In genomic region chr1:26125382-26125781, GRCh38 we compare ENCODE assay signal across 18 cellular contexts. TPM values are rescaled to one million over a fixed set of nuclear protein-coding genes. Genes with fewer than 3 reads are reported as not detected.
DNase-seq lines count a peak whose midpoint lies in the region; ATAC-seq, FAIRE-seq and TF ChIP-seq lines count a peak whose summit lies in the region.
"Had no signal": no experiment of that assay in that cellular context is flagged by ENCODE, and none has a peak within 500 bp of the region (broad histone marks: within the 10 kb centered on the region; RNA-seq: fewer than 3 reads in every experiment).

No MANE protein-coding gene starts in this region.

- H3K4me3 ChIP-seq in OCI-LY7 (ENCODE audit: low read depth, low read length, poor library complexity, severe bottlenecking), result no peak overlapping the region
- H3K4me3 ChIP-seq in K562, result no peak overlapping the region
- H3K4me3 ChIP-seq in stomach, result no peak overlapping the region
- H3K4me3 ChIP-seq: skin epidermis, upper lobe of left lung had no signal

- peak overlapping the region; percentile 86 for H3K27ac Mint-ChIP-seq in activated T-cell treated with anti-CD3 and anti-CD28 coated beads, Interleukin-2, amount 50 U/mL, for 72 hours

- no TSS peak for BruUV-seq in OCI-LY7 (replicated peaks; lab: Mats Ljungman, UMichigan)
- no TSS peak for BruUV-seq in K562 (replicated peaks; lab: Mats Ljungman, UMichigan)

- no peak for TF ChIP-seq RAD21 in K562 (CRISPR knock-in tag; conservative IDR thresholded peaks at IDR 0.05 in 1 of 2, IDR thresholded peaks at IDR 0.05 in 1 of 2)

- no peak for FAIRE-seq in K562 (lab: Jason Lieb, UNC)
- FAIRE-seq: bronchial epithelial cell had no signal

- POLR2A ChIA-PET in OCI-LY7 (lab: Charles Lee) (interaction anchor here (0.7 to 3.3 kb wide), 3 partner anchors 10 to 545 kb away, joined by 3 to 12 read pairs (median 9); no protein-coding TSS in a partner anchor), K562 (lab: Yijun Ruan, JAX) (interaction anchor here (1.1 to 13.3 kb wide), 12 partner anchors 13 to 347 kb away, joined by 3 to 237 read pairs (median 5); partner anchors contain the start of genes CEP85, HMGN2, PDIK1L and ZNF593)

- no peak for ATAC-seq in activated T-cell treated with anti-CD3 and anti-CD28 coated beads, Interleukin-2, amount 50 U/mL, for 72 hours (replicated peaks in 1 of 2)
- no peak for ATAC-seq in activated T-cell treated with anti-CD3 and anti-CD28 coated beads, Interleukin-2, amount 50 U/mL, for 4 hours
- ATAC-seq in K562, result no peak

- H3K4me3 Mint-ChIP-seq in activated T-cell treated with anti-CD3 and anti-CD28 coated beads, Interleukin-2, amount 50 U/mL, for 72 hours, result peak overlapping the region; percentile 77 to 80
- H3K4me3 Mint-ChIP-seq in activated T-cell treated with anti-CD3 and anti-CD28 coated beads, Interleukin-2, amount 50 U/mL, for 4 hours, result no peak overlapping the region
- H3K4me3 Mint-ChIP-seq: H9 had no signal

- no peaks in the 10 kb centered on the region for H3K9me3 Mint-ChIP-seq in activated T-cell treated with anti-CD3 and anti-CD28 coated beads, Interleukin-2, amount 50 U/mL, for 72 hours
- H3K9me3 Mint-ChIP-seq in activated T-cell treated with anti-CD3 and anti-CD28 coated beads, Interleukin-2, amount 50 U/mL, for 4 hours, result no peaks in the 10 kb centered on the region
- H3K9me3 Mint-ChIP-seq: activated naive CD4-positive, alpha-beta T cell treated with anti-CD3 and anti-CD28 coated beads, Interleukin-2, amount 50 U/mL, for 24 hours; H9 had no signal

- TF ChIP-seq POLR2A in K562 (conservative IDR thresholded peaks at IDR 0.05) (no peak), stomach (IDR thresholded peaks at IDR 0.05) (no peak)

- peaks cover 68% of the 10 kb centered on the region for H3K4me1 Mint-ChIP-seq in activated T-cell treated with anti-CD3 and anti-CD28 coated beads, Interleukin-2, amount 50 U/mL, for 72 hours (ENCODE audit: low read depth)
- peaks cover 52% of the 10 kb centered on the region for H3K4me1 Mint-ChIP-seq in activated T-cell treated with anti-CD3 and anti-CD28 coated beads, Interleukin-2, amount 50 U/mL, for 4 hours (ENCODE audit: low read depth)

- no peaks in the 10 kb centered on the region for H4K20me1 ChIP-seq in OCI-LY7 (ENCODE audit: insufficient read depth, low read length)
- H4K20me1 ChIP-seq in K562 (replicated peaks; ENCODE audit: control insufficient read depth, insufficient read depth, low read length), result no peaks in the 10 kb centered on the region

- H3K27me3 Mint-ChIP-seq in activated T-cell treated with anti-CD3 and anti-CD28 coated beads, Interleukin-2, amount 50 U/mL, for 72 hours (ENCODE audit: low read depth), result no peaks in the 10 kb centered on the region
- peaks cover 1% of the 10 kb centered on the region for H3K27me3 Mint-ChIP-seq in activated T-cell treated with anti-CD3 and anti-CD28 coated beads, Interleukin-2, amount 50 U/mL, for 4 hours (ENCODE audit: low read depth)
- H3K27me3 Mint-ChIP-seq: activated naive CD4-positive, alpha-beta T cell treated with anti-CD3 and anti-CD28 coated beads, Interleukin-2, amount 50 U/mL, for 24 hours had no signal

- H3K36me3 Mint-ChIP-seq in activated T-cell treated with anti-CD3 and anti-CD28 coated beads, Interleukin-2, amount 50 U/mL, for 72 hours (ENCODE audit: insufficient read depth in 2 of 2), result peaks cover 0 to 1% of the 10 kb centered on the region in 2 donors
- H3K36me3 Mint-ChIP-seq in activated T-cell treated with anti-CD3 and anti-CD28 coated beads, Interleukin-2, amount 50 U/mL, for 4 hours (ENCODE audit: insufficient read depth), result peaks cover 8% of the 10 kb centered on the region

- H3K9me3 ChIP-seq in OCI-LY7 (ENCODE audit: low read length) (no peaks in the 10 kb centered on the region), K562 (replicated peaks; ENCODE audit: control insufficient read depth, insufficient read depth, low read depth, low read length) (no peaks in the 10 kb centered on the region), stomach (no peaks in the 10 kb centered on the region)
- H3K9me3 ChIP-seq: upper lobe of left lung had no signal

- H3K9me2 ChIP-seq in OCI-LY7 (ENCODE audit: insufficient read depth, low read length), result no peaks in the 10 kb centered on the region

- H3K9ac ChIP-seq in K562 (ENCODE audit: insufficient read depth in 1 of 2, low read depth in 2 of 2, low read length in 2 of 2), result peak overlapping the region in 1 of 2 experiments; percentile 97; a peak in 2 of 4 replicates

- in situ Hi-C loops in K562 (cut with MboI), result no loop called here

- TF ChIP-seq CTCF in OCI-LY7 (conservative IDR thresholded peaks at IDR 0.05; ENCODE audit: low read length), result no peak
- no peak for TF ChIP-seq CTCF in K562 (IDR thresholded peaks at IDR 0.05 in 2 of 3, conservative IDR thresholded peaks at IDR 0.05 in 1 of 3; ENCODE audit: insufficient read depth in 2 of 3, low read depth in 1 of 3, low read length in 3 of 3)
- TF ChIP-seq CTCF in stomach (IDR thresholded peaks at IDR 0.05), result no peak

- H3K4me1 ChIP-seq in OCI-LY7 (ENCODE audit: insufficient read depth, low read length, poor library complexity, severe bottlenecking) (peaks cover 32% of the 10 kb centered on the region), K562 (replicated peaks in 1 of 2; ENCODE audit: control insufficient read depth in 2 of 2, insufficient read depth in 2 of 2, low read length in 2 of 2) (peaks cover 29 to 77% of the 10 kb centered on the region in 2 experiments), stomach (peaks cover 22 to 80% (median 49%) of the 10 kb centered on the region in 4 donors)

- H3K9me1 ChIP-seq in K562 (ENCODE audit: control insufficient read depth, insufficient read depth, low read length), result no peaks in the 10 kb centered on the region

- H3K79me2 ChIP-seq in OCI-LY7 (ENCODE audit: insufficient read depth, low read depth, low read length) (peaks cover 9% of the 10 kb centered on the region; the same call in 1 of the 2 replicates), K562 (ENCODE audit: control insufficient read depth, insufficient read depth, low read length) (peaks cover 66% of the 10 kb centered on the region)

- TF ChIP-seq EP300 in K562 (IDR thresholded peaks at IDR 0.05; ENCODE audit: low read length) (no peak), stomach (IDR thresholded peaks at IDR 0.05) (no peak)

- H2AFZ ChIP-seq in OCI-LY7 (ENCODE audit: low read length) (no peak overlapping the region), K562 (ENCODE audit: low read depth, low read length) (no peak overlapping the region)

- H3K27me3 ChIP-seq in K562 (ENCODE audit: control insufficient read depth in 2 of 2, insufficient read depth in 2 of 2, low read length in 2 of 2) (no peaks in the 10 kb centered on the region), stomach (no peaks in the 10 kb centered on the region)
- H3K27me3 ChIP-seq: upper lobe of left lung had no signal

- H3K27ac ChIP-seq in OCI-LY7 (ENCODE audit: low read depth, low read length, poor library complexity, severe bottlenecking) (peak overlapping the region; percentile 78), K562 (ENCODE audit: extremely low read depth, low read depth, low read length) (peak overlapping the region; percentile 99), stomach (peak overlapping the region in 4 of 5 donors; percentile 74 to 91 (median 80))

- H3K4me2 ChIP-seq in OCI-LY7 (ENCODE audit: low read length) (peak overlapping the region; percentile 57), K562 (ENCODE audit: insufficient read depth, low read length) (peak overlapping the region; percentile 41; the same call in 1 of the 2 replicates)

- H3K36me3 ChIP-seq in OCI-LY7 (ENCODE audit: insufficient read depth, low read length), result peaks cover 31% of the 10 kb centered on the region
- peaks cover 36% of the 10 kb centered on the region for H3K36me3 ChIP-seq in K562 (ENCODE audit: control insufficient read depth, insufficient read depth, low read length)
- H3K36me3 ChIP-seq in stomach, result peaks cover 0 to 20% (median 1%) of the 10 kb centered on the region in 4 donors
- H3K36me3 ChIP-seq: upper lobe of left lung had no signal

- CTCF ChIA-PET in OCI-LY7 (lab: Charles Lee; ENCODE audit: unreplicated experiment), result no interaction called here
- CTCF ChIA-PET in K562 (lab: Yijun Ruan, JAX; ENCODE audit: low intra/inter-chr PET ratio), result no interaction called here

- intact Hi-C loops in OCI-LY7 (cut with micrococcal nuclease; ENCODE audit: unreplicated experiment), result no loop called here
- intact Hi-C loops in K562 (cut with micrococcal nuclease), result no loop called here
- intact Hi-C loops in stomach (cut with DNase I; ENCODE audit: low total_unique reads), result no loop called here

- DNase-seq in activated T-cell treated with anti-CD3 and anti-CD28 coated beads, Interleukin-2, amount 50 U/mL, for 72 hours, result no peak
- DNase-seq in activated T-cell treated with anti-CD3 and anti-CD28 coated beads, Interleukin-2, amount 50 U/mL, for 4 hours, result no peak
- DNase-seq in OCI-LY7 (ENCODE audit: low spot score) (no peak), K562 (ENCODE audit: extremely low read depth in 1 of 4, low spot score in 3 of 4) (no peak), stomach (no peak), MV-4-11 (lab: John Stamatoyannopoulos, UW) (no peak), mucosa of gallbladder (ENCODE audit: low spot score) (no peak), NCI-H146 (lab: John Stamatoyannopoulos, UW) (no peak)
- DNase-seq: H9, NCI-H82, posterior cingulate gyrus, upper lobe of left lung had no signal

RNA-seq across cellular contexts. Expression of gene PDIK1L, which starts 13.8 kb away (rescaled TPM):
- 10 to 100 TPM; 17.9 to 22.5 TPM for total RNA-seq in activated T-cell treated with anti-CD3 and anti-CD28 coated beads, Interleukin-2, amount 50 U/mL, for 72 hours
- 10 to 100 TPM in 2 of 3 donors, 1 to 10 TPM in 1; 9.6 to 13.5 (median 12.2) TPM for total RNA-seq in activated T-cell treated with anti-CD3 and anti-CD28 coated beads, Interleukin-2, amount 50 U/mL, for 4 hours
- 10.4 and 12.9 TPM in 2 replicates for total RNA-seq in OCI-LY7 (2014; rRNA removed; shearing (Covaris generic))
- total RNA-seq in OCI-LY7 (2022) (17.2 and 21.3 TPM in 2 replicates), K562 (2014; rRNA removed) (12.8 and 13.7 TPM in 2 replicates), K562 (2014; rRNA removed; fragmentation: Illumina TruSeq; extraction: Trizol) (30.2 and 36.1 TPM in 2 replicates), K562 (2015; rRNA removed; fragmentation: Illumina TruSeq; extraction: Trizol) (21.6 and 23.3 TPM in 2 replicates), K562 (2021) (26.3 TPM in 2 replicates), stomach (10 to 100 TPM in 3 of 5 donors, 1 to 10 TPM in 2; 1.8 to 33.8 (median 11.0) TPM), mucosa of gallbladder (19.0 TPM)
- 13.8 and 29.1 TPM in 2 replicates for total RNA-seq in K562 (2011; cell fraction: chromatin; rRNA removed; ENCODE audit: low replicate concordance)
- total RNA-seq in K562 (2011; cell fraction: nucleolus; rRNA removed), result 6.7 and 10.4 TPM in 2 replicates
- total RNA-seq in K562 (2011; cell fraction: nucleoplasm; rRNA removed), result 15.9 and 18.4 TPM in 2 replicates
- polyA plus RNA-seq in K562 (2011; rRNA removed) (23.8 and 24.5 TPM in 2 replicates), K562 (2014; fragmentation: Illumina TruSeq; extraction: Trizol) (19.8 and 20.0 TPM in 2 replicates), K562 (2014; fragmentation: Nextera tagmentation; extraction: Ambion mirVana) (10 to 100 TPM; 14.7 to 21.5 TPM), K562 (2014; rRNA removed) (13.6 and 13.9 TPM in 2 replicates), stomach (1 to 10 TPM; 2.6 to 4.1 (median 2.9) TPM)
- polyA plus RNA-seq in K562 (2011; cell fraction: cytosol; rRNA removed), result 3.7 and 9.8 TPM in 2 replicates
- polyA plus RNA-seq in K562 (2011; cell fraction: nucleus; rRNA removed), result 7.5 and 9.5 TPM in 2 replicates
- 13.0 and 15.6 TPM in 2 replicates for polyA plus RNA-seq in K562 (2012)
- 49.3 and 52.4 TPM in 2 replicates for polyA minus RNA-seq in K562 (2011; rRNA and poly(A)+ RNA removed)
- polyA minus RNA-seq in K562 (2011; cell fraction: cytosol; rRNA and poly(A)+ RNA removed), result 17.2 and 17.6 TPM in 2 replicates
- polyA minus RNA-seq in K562 (2011; cell fraction: nucleus; rRNA and poly(A)+ RNA removed), result 4.3 and 10.4 TPM in 2 replicates

RNA-seq across cellular contexts. Expression of gene FAM110D, which starts 33.5 kb away (rescaled TPM):
- total RNA-seq in activated T-cell treated with anti-CD3 and anti-CD28 coated beads, Interleukin-2, amount 50 U/mL, for 72 hours, result not detected
- not detected for total RNA-seq in activated T-cell treated with anti-CD3 and anti-CD28 coated beads, Interleukin-2, amount 50 U/mL, for 4 hours
- not detected in 2 replicates for total RNA-seq in OCI-LY7 (2014; rRNA removed; shearing (Covaris generic))
- total RNA-seq in OCI-LY7 (2022) (0.11 TPM in 1 of 2 replicates, not detected in the other), K562 (2014; rRNA removed) (0.64 and 0.69 TPM in 2 replicates), K562 (2014; rRNA removed; fragmentation: Illumina TruSeq; extraction: Trizol) (0.26 and 0.33 TPM in 2 replicates), K562 (2015; rRNA removed; fragmentation: Illumina TruSeq; extraction: Trizol) (0.29 and 0.34 TPM in 2 replicates), K562 (2021) (0.58 and 0.62 TPM in 2 replicates), stomach (10 to 100 TPM in 1 of 5 donors, 1 to 10 TPM in 1, not detected in 3; 1.3 to 15.6 TPM), mucosa of gallbladder (2.8 TPM)
- 0.92 and 1.5 TPM in 2 replicates for total RNA-seq in K562 (2011; cell fraction: chromatin; rRNA removed; ENCODE audit: low replicate concordance)
- 0.79 and 1.3 TPM in 2 replicates for total RNA-seq in K562 (2011; cell fraction: nucleolus; rRNA removed)
- total RNA-seq in K562 (2011; cell fraction: nucleoplasm; rRNA removed), result 1.5 and 2.1 TPM in 2 replicates
- polyA plus RNA-seq in K562 (2011; rRNA removed) (0.60 and 0.67 TPM in 2 replicates), K562 (2014; fragmentation: Illumina TruSeq; extraction: Trizol) (0.18 and 0.33 TPM in 2 replicates), K562 (2014; fragmentation: Nextera tagmentation; extraction: Ambion mirVana) (under 1 TPM; 0.04 to 0.11 TPM), K562 (2014; rRNA removed) (0.80 and 1.1 TPM in 2 replicates), stomach (1 to 10 TPM in 2 of 3 donors, under 1 TPM in 1; 1.00 to 2.7 (median 1.4) TPM)
- 0.54 and 0.63 TPM in 2 replicates for polyA plus RNA-seq in K562 (2011; cell fraction: cytosol; rRNA removed)
- 0.76 and 1.1 TPM in 2 replicates for polyA plus RNA-seq in K562 (2011; cell fraction: nucleus; rRNA removed)
- 0.53 and 0.86 TPM in 2 replicates for polyA plus RNA-seq in K562 (2012)
- polyA minus RNA-seq in K562 (2011; rRNA and poly(A)+ RNA removed), result 0.14 and 0.27 TPM in 2 replicates
- 0.55 TPM in 1 of 2 replicates, not detected in the other for polyA minus RNA-seq in K562 (2011; cell fraction: cytosol; rRNA and poly(A)+ RNA removed)
- 0.54 and 0.67 TPM in 2 replicates for polyA minus RNA-seq in K562 (2011; cell fraction: nucleus; rRNA and poly(A)+ RNA removed)
- total RNA-seq: activated CD8-positive, alpha-beta memory T cell treated with anti-CD3 and anti-CD28 coated beads for 36 hours; bronchial epithelial cell; myocyte had no signal
- polyA plus RNA-seq: AG04450 had no signal

RNA-seq across cellular contexts. Expression of gene C1orf232, which starts 43.4 kb away (rescaled TPM):
- total RNA-seq in activated T-cell treated with anti-CD3 and anti-CD28 coated beads, Interleukin-2, amount 50 U/mL, for 72 hours, result not detected
- not detected for total RNA-seq in activated T-cell treated with anti-CD3 and anti-CD28 coated beads, Interleukin-2, amount 50 U/mL, for 4 hours
- not detected in 2 replicates for total RNA-seq in OCI-LY7 (2014; rRNA removed; shearing (Covaris generic))
- total RNA-seq in OCI-LY7 (2022), result not detected in 2 replicates
- total RNA-seq in K562 (2011; cell fraction: chromatin; rRNA removed; ENCODE audit: low replicate concordance), result not detected in 2 replicates
- total RNA-seq in K562 (2011; cell fraction: nucleolus; rRNA removed), result not detected in 2 replicates
- not detected in 2 replicates for total RNA-seq in K562 (2011; cell fraction: nucleoplasm; rRNA removed)
- not detected in 2 replicates for total RNA-seq in K562 (2014; rRNA removed)
- not detected in 2 replicates for total RNA-seq in K562 (2014; rRNA removed; fragmentation: Illumina TruSeq; extraction: Trizol)
- total RNA-seq in K562 (2015; rRNA removed; fragmentation: Illumina TruSeq; extraction: Trizol), result not detected in 2 replicates
- not detected in 2 replicates for total RNA-seq in K562 (2021)
- polyA plus RNA-seq in K562 (2011; rRNA removed), result not detected in 2 replicates
- polyA plus RNA-seq in K562 (2011; cell fraction: cytosol; rRNA removed), result not detected in 2 replicates
- not detected in 2 replicates for polyA plus RNA-seq in K562 (2011; cell fraction: nucleus; rRNA removed)
- not detected in 2 replicates for polyA plus RNA-seq in K562 (2012)
- polyA plus RNA-seq in K562 (2014; fragmentation: Illumina TruSeq; extraction: Trizol), result not detected in 2 replicates
- not detected for polyA plus RNA-seq in K562 (2014; fragmentation: Nextera tagmentation; extraction: Ambion mirVana)
- not detected in 2 replicates for polyA plus RNA-seq in K562 (2014; rRNA removed)
- not detected in 2 replicates for polyA minus RNA-seq in K562 (2011; rRNA and poly(A)+ RNA removed)
- not detected in 2 replicates for polyA minus RNA-seq in K562 (2011; cell fraction: cytosol; rRNA and poly(A)+ RNA removed)
- not detected in 2 replicates for polyA minus RNA-seq in K562 (2011; cell fraction: nucleus; rRNA and poly(A)+ RNA removed)
- total RNA-seq in stomach, result not detected
- not detected for polyA plus RNA-seq in stomach
- not detected for total RNA-seq in mucosa of gallbladder
- total RNA-seq: activated CD8-positive, alpha-beta memory T cell treated with anti-CD3 and anti-CD28 coated beads for 36 hours; bronchial epithelial cell; H9; myocyte; upper lobe of left lung had no signal
- polyA plus RNA-seq: AG04450 had no signal

RNA-seq across cellular contexts. Expression of gene ZNF593, which starts 44.3 kb away (rescaled TPM):
- 10 to 100 TPM; 34.1 to 42.4 TPM for total RNA-seq in activated T-cell treated with anti-CD3 and anti-CD28 coated beads, Interleukin-2, amount 50 U/mL, for 72 hours
- total RNA-seq in activated T-cell treated with anti-CD3 and anti-CD28 coated beads, Interleukin-2, amount 50 U/mL, for 4 hours, result 100 to 1,000 TPM; 121 to 151 (median 139) TPM
- total RNA-seq in OCI-LY7 (2014; rRNA removed; shearing (Covaris generic)), result 60.0 and 63.6 TPM in 2 replicates
- total RNA-seq in OCI-LY7 (2022) (33.0 and 42.8 TPM in 2 replicates), K562 (2014; rRNA removed) (233 and 259 TPM in 2 replicates), K562 (2014; rRNA removed; fragmentation: Illumina TruSeq; extraction: Trizol) (16.2 and 32.2 TPM in 2 replicates), K562 (2015; rRNA removed; fragmentation: Illumina TruSeq; extraction: Trizol) (66.3 and 76.7 TPM in 2 replicates), K562 (2021) (125 and 144 TPM in 2 replicates), stomach (10 to 100 TPM in 4 of 5 donors, not detected in 1; 10.6 to 74.1 (median 39.3) TPM), mucosa of gallbladder (28.1 TPM)
- total RNA-seq in K562 (2011; cell fraction: chromatin; rRNA removed; ENCODE audit: low replicate concordance), result 12.7 and 40.0 TPM in 2 replicates
- total RNA-seq in K562 (2011; cell fraction: nucleolus; rRNA removed), result 55.5 and 60.9 TPM in 2 replicates
- 22.8 and 27.3 TPM in 2 replicates for total RNA-seq in K562 (2011; cell fraction: nucleoplasm; rRNA removed)
- polyA plus RNA-seq in K562 (2011; rRNA removed) (48.2 and 51.6 TPM in 2 replicates), K562 (2014; fragmentation: Illumina TruSeq; extraction: Trizol) (37.2 and 58.8 TPM in 2 replicates), K562 (2014; fragmentation: Nextera tagmentation; extraction: Ambion mirVana) (10 to 100 TPM in 1 of 2 experiments, 1 to 10 TPM in 1; 9.8 to 27.1 TPM), K562 (2014; rRNA removed) (313 and 334 TPM in 2 replicates), stomach (100 to 1,000 TPM; 101 to 138 (median 133) TPM)
- polyA plus RNA-seq in K562 (2011; cell fraction: cytosol; rRNA removed), result 107 and 284 TPM in 2 replicates
- 48.1 and 66.6 TPM in 2 replicates for polyA plus RNA-seq in K562 (2011; cell fraction: nucleus; rRNA removed)
- 81.5 and 109 TPM in 2 replicates for polyA plus RNA-seq in K562 (2012)
- 6.5 and 11.3 TPM in 2 replicates for polyA minus RNA-seq in K562 (2011; rRNA and poly(A)+ RNA removed)
- polyA minus RNA-seq in K562 (2011; cell fraction: cytosol; rRNA and poly(A)+ RNA removed), result 20.5 and 28.1 TPM in 2 replicates
- 27.1 and 36.7 TPM in 2 replicates for polyA minus RNA-seq in K562 (2011; cell fraction: nucleus; rRNA and poly(A)+ RNA removed)

RNA-seq across cellular contexts. Expression of gene ZNF593OS, which starts 46.2 kb away (rescaled TPM):
- total RNA-seq in activated T-cell treated with anti-CD3 and anti-CD28 coated beads, Interleukin-2, amount 50 U/mL, for 72 hours, result not detected
- total RNA-seq in activated T-cell treated with anti-CD3 and anti-CD28 coated beads, Interleukin-2, amount 50 U/mL, for 4 hours, result not detected
- total RNA-seq in OCI-LY7 (2014; rRNA removed; shearing (Covaris generic)), result not detected in 2 replicates
- total RNA-seq in OCI-LY7 (2022), result not detected in 2 replicates
- not detected in 2 replicates for total RNA-seq in K562 (2011; cell fraction: chromatin; rRNA removed; ENCODE audit: low replicate concordance)
- 0.33 TPM in 1 of 2 replicates, not detected in the other for total RNA-seq in K562 (2011; cell fraction: nucleolus; rRNA removed)
- not detected in 2 replicates for total RNA-seq in K562 (2011; cell fraction: nucleoplasm; rRNA removed)
- total RNA-seq in K562 (2014; rRNA removed), result not detected in 2 replicates
- not detected in 2 replicates for total RNA-seq in K562 (2014; rRNA removed; fragmentation: Illumina TruSeq; extraction: Trizol)
- not detected in 2 replicates for total RNA-seq in K562 (2015; rRNA removed; fragmentation: Illumina TruSeq; extraction: Trizol)
- total RNA-seq in K562 (2021), result not detected in 2 replicates
- not detected in 2 replicates for polyA plus RNA-seq in K562 (2011; rRNA removed)
- polyA plus RNA-seq in K562 (2011; cell fraction: cytosol; rRNA removed), result 0.04 TPM in 1 of 2 replicates, not detected in the other
- polyA plus RNA-seq in K562 (2011; cell fraction: nucleus; rRNA removed), result not detected in 2 replicates
- 1.5 and 1.6 TPM in 2 replicates for polyA plus RNA-seq in K562 (2012)
- not detected in 2 replicates for polyA plus RNA-seq in K562 (2014; fragmentation: Illumina TruSeq; extraction: Trizol)
- under 1 TPM; 0.24 to 0.27 TPM for polyA plus RNA-seq in K562 (2014; fragmentation: Nextera tagmentation; extraction: Ambion mirVana)
- not detected in 2 replicates for polyA plus RNA-seq in K562 (2014; rRNA removed)
- polyA minus RNA-seq in K562 (2011; rRNA and poly(A)+ RNA removed), result not detected in 2 replicates
- not detected in 2 replicates for polyA minus RNA-seq in K562 (2011; cell fraction: cytosol; rRNA and poly(A)+ RNA removed)
- polyA minus RNA-seq in K562 (2011; cell fraction: nucleus; rRNA and poly(A)+ RNA removed), result 0.67 TPM in 1 of 2 replicates, not detected in the other
- not detected for total RNA-seq in stomach
- under 1 TPM in 2 of 3 donors, not detected in 1; 0.30 to 0.76 TPM for polyA plus RNA-seq in stomach
- total RNA-seq in mucosa of gallbladder, result 0.29 TPM
- total RNA-seq: activated CD8-positive, alpha-beta memory T cell treated with anti-CD3 and anti-CD28 coated beads for 36 hours; bronchial epithelial cell; H9; myocyte; upper lobe of left lung had no signal
- polyA plus RNA-seq: AG04450 had no signal
